In genomic region chr10:133349577-133350011, GRCh38 we compare ENCODE assay signal across 17 cellular contexts. TPM values are rescaled to one million over a fixed set of nuclear protein-coding genes. Genes with fewer than 3 reads are reported as not detected.
DNase-seq lines count a peak whose midpoint lies in the region; ATAC-seq and TF ChIP-seq lines count a peak whose summit lies in the region.
"Had no signal": no experiment of that assay in that cellular context is flagged by ENCODE, and none has a peak within 500 bp of the region (broad histone marks: within the 10 kb centered on the region; RNA-seq: fewer than 3 reads in every experiment).

No MANE protein-coding gene starts in this region.

- H3K27me3 ChIP-seq in left ventricle myocardium inferior (ENCODE audit: low read depth), result peaks cover 55% of the 10 kb centered on the region
- no peaks in the 10 kb centered on the region for H3K27me3 ChIP-seq in neuronal stem cell (ENCODE audit: control insufficient read depth in 3 of 3, insufficient read depth in 3 of 3, low read depth in 1 of 3, low read length in 3 of 3)
- H3K27me3 ChIP-seq in Peyer's patch, result no peaks in the 10 kb centered on the region

- TF ChIP-seq POLR2A in Peyer's patch (IDR thresholded peaks at IDR 0.05), result no peak

- ATAC-seq in left cardiac atrium, result no peak
- ATAC-seq: A549, SK-N-SH treated with all-trans-retinoic acid at 6 μM for 48 hours had no signal

- H3K4me3 ChIP-seq in left ventricle myocardium inferior, result no peak overlapping the region
- H3K4me3 ChIP-seq in neuronal stem cell (ENCODE audit: low read length in 2 of 2), result peak overlapping the region in 1 of 2 donors; percentile 66
- peak overlapping the region in 2 of 4 donors; percentile 14 to 57 for H3K4me3 ChIP-seq in Peyer's patch
- H3K4me3 ChIP-seq: A549, PC-9 had no signal

- H3K18ac ChIP-seq in neuronal stem cell (ENCODE audit: low read length), result peak overlapping the region; percentile 74

- intact Hi-C loops in left ventricle myocardium inferior (cut with micrococcal nuclease) (no loop called here), left cardiac atrium (cut with DNase I) (no loop called here)

- no peak for TF ChIP-seq CTCF in left ventricle myocardium inferior (IDR thresholded peaks at IDR 0.05; ENCODE audit: borderline replicate concordance)
- no peak for TF ChIP-seq CTCF in Peyer's patch (IDR thresholded peaks at IDR 0.05)

- DNase-seq in left ventricle myocardium inferior (peak; percentile 12), left cardiac atrium (no peak), neuronal stem cell (ENCODE audit: low spot score) (no peak), Peyer's patch (no peak)
- DNase-seq: COR-L47, DMS53, H9, Karpas-422, MM.1S, NCI-H1105, NCI-H1694 treated with DMSO at 0.1 percent for 48 hours, NCI-H446, PC-9, SHP77 had no signal

- H3K9ac ChIP-seq in neuronal stem cell (ENCODE audit: low read depth, low read length, poor library complexity), result peak overlapping the region; percentile 70

- peaks cover 10% of the 10 kb centered on the region for H3K79me1 ChIP-seq in neuronal stem cell (ENCODE audit: low read depth, low read length)

- H3K23ac ChIP-seq in neuronal stem cell (ENCODE audit: low read depth, low read length, poor library complexity), result peak overlapping the region; percentile 90

- no peak overlapping the region for H3K4me2 ChIP-seq in neuronal stem cell (ENCODE audit: insufficient read depth, low read length, poor library complexity, severe bottlenecking)
- H3K4me2 ChIP-seq: A549, PC-9 had no signal

- H3K4me1 ChIP-seq in left ventricle myocardium inferior (no peaks in the 10 kb centered on the region), neuronal stem cell (ENCODE audit: control insufficient read depth in 2 of 2, insufficient read depth in 1 of 2, low read depth in 1 of 2, low read length in 2 of 2) (peaks cover 0 to 7% of the 10 kb centered on the region in 2 donors), Peyer's patch (peaks cover 0 to 16% (median 0%) of the 10 kb centered on the region in 4 donors)

- WGBS in neuronal stem cell (ENCODE audit: extremely low coverage in 2 of 2, insufficient read length in 2 of 2, insufficient replicate concordance in 1 of 2), 2 donors, result no CpG with 5 or more reads among the region's 9 CpGs

- H2BK15ac ChIP-seq in neuronal stem cell (ENCODE audit: low read length), result peak overlapping the region; percentile 37

- H2BK12ac ChIP-seq in neuronal stem cell (ENCODE audit: low read length), result peak overlapping the region; percentile 7

- peak overlapping the region; percentile 53 for H4K91ac ChIP-seq in neuronal stem cell (ENCODE audit: low read depth, low read length, poor library complexity)

- no peak overlapping the region for H2BK120ac ChIP-seq in neuronal stem cell (ENCODE audit: low read depth, low read length)

- no peaks in the 10 kb centered on the region for H3K36me3 ChIP-seq in left ventricle myocardium inferior
- no peaks in the 10 kb centered on the region for H3K36me3 ChIP-seq in neuronal stem cell (replicated peaks in 1 of 2; ENCODE audit: control insufficient read depth in 2 of 2, insufficient read depth in 2 of 2, low read length in 2 of 2)
- H3K36me3 ChIP-seq in Peyer's patch, result peaks cover 0 to 17% (median 0%) of the 10 kb centered on the region in 3 donors

- H2BK5ac ChIP-seq in neuronal stem cell (ENCODE audit: low read length), result peak overlapping the region; percentile 35

- H3K9me3 ChIP-seq in left ventricle myocardium inferior (replicated peaks), result no peaks in the 10 kb centered on the region
- peaks cover 5 to 10% of the 10 kb centered on the region in 2 donors for H3K9me3 ChIP-seq in neuronal stem cell (replicated peaks in 1 of 2; ENCODE audit: control insufficient read depth in 2 of 2, insufficient read depth in 1 of 2, low read depth in 1 of 2, low read length in 2 of 2)
- H3K9me3 ChIP-seq in Peyer's patch, result no peaks in the 10 kb centered on the region
- H3K9me3 ChIP-seq: A549 had no signal

- H4K8ac ChIP-seq in neuronal stem cell (ENCODE audit: low read depth, low read length), result peak overlapping the region; percentile 82

- peak overlapping the region; percentile 99 for H3K14ac ChIP-seq in neuronal stem cell (ENCODE audit: low read length)

- H2AK5ac ChIP-seq in neuronal stem cell (ENCODE audit: low read depth, low read length), result peak overlapping the region; percentile 84

- H3K27ac ChIP-seq in left ventricle myocardium inferior (replicated peaks), result no peak overlapping the region
- no peak overlapping the region for H3K27ac ChIP-seq in neuronal stem cell (replicated peaks; ENCODE audit: low read length)
- peak overlapping the region in 1 of 4 donors; percentile 28 for H3K27ac ChIP-seq in Peyer's patch
- H3K27ac ChIP-seq: A549, PC-9 had no signal

- H3K4ac ChIP-seq in neuronal stem cell (ENCODE audit: low read length), result peak overlapping the region; percentile 37

- H2AFZ ChIP-seq in neuronal stem cell (ENCODE audit: low read length), result no peak overlapping the region
- H2AFZ ChIP-seq: PC-9 had no signal

RNA-seq across cellular contexts. Expression of gene PRAP1, which starts 2.4 kb away (rescaled TPM):
- total RNA-seq in left ventricle myocardium inferior (not detected), left cardiac atrium (not detected), Peyer's patch (1,000 to 10,000 TPM in 3 of 4 donors, 10 to 100 TPM in 1; 52.8 to 2,204 (median 1,384) TPM)
- polyA plus RNA-seq in neuronal stem cell (2013, experiment 1 of 2), result 0.52 TPM
- polyA plus RNA-seq in neuronal stem cell (2013, experiment 2 of 2), result 0.43 TPM
- total RNA-seq: PC-9 had no signal
- polyA plus RNA-seq: CD14-positive monocyte had no signal

RNA-seq across cellular contexts. Expression of gene FUOM, which starts 8.2 kb away (rescaled TPM):
- total RNA-seq in left ventricle myocardium inferior, result 5.1 TPM
- 10 to 100 TPM; 16.2 to 19.8 TPM for total RNA-seq in left cardiac atrium
- polyA plus RNA-seq in neuronal stem cell (2013, experiment 1 of 2), result 16.2 TPM
- polyA plus RNA-seq in neuronal stem cell (2013, experiment 2 of 2), result 16.5 TPM
- total RNA-seq in Peyer's patch, result 100 to 1,000 TPM in 3 of 4 donors, 10 to 100 TPM in 1; 88.3 to 214 (median 163) TPM

RNA-seq across cellular contexts. Expression of gene CALY, which starts 12.9 kb away (rescaled TPM):
- not detected for total RNA-seq in left ventricle myocardium inferior
- total RNA-seq in left cardiac atrium, result not detected
- 9.4 TPM for polyA plus RNA-seq in neuronal stem cell (2013, experiment 1 of 2)
- polyA plus RNA-seq in neuronal stem cell (2013, experiment 2 of 2), result 11.0 TPM
- 1 to 10 TPM in 2 of 4 donors, under 1 TPM in 1, not detected in 1; 0.88 to 1.6 (median 1.5) TPM for total RNA-seq in Peyer's patch
- total RNA-seq: PC-9 had no signal
- polyA plus RNA-seq: CD14-positive monocyte had no signal

RNA-seq across cellular contexts. Expression of gene ECHS1, which starts 23.6 kb away (rescaled TPM):
- total RNA-seq in left ventricle myocardium inferior (212 TPM), left cardiac atrium (100 to 1,000 TPM; 106 to 135 TPM), Peyer's patch (100 to 1,000 TPM in 3 of 4 donors, 10 to 100 TPM in 1; 87.5 to 211 (median 172) TPM)
- 61.5 TPM for polyA plus RNA-seq in neuronal stem cell (2013, experiment 1 of 2)
- 63.2 TPM for polyA plus RNA-seq in neuronal stem cell (2013, experiment 2 of 2)

RNA-seq across cellular contexts. Expression of gene PAOX, which starts 29.5 kb away (rescaled TPM):
- 2.9 TPM for total RNA-seq in left ventricle myocardium inferior
- total RNA-seq in left cardiac atrium, result 1 to 10 TPM; 2.9 TPM
- 6.1 TPM for polyA plus RNA-seq in neuronal stem cell (2013, experiment 1 of 2)
- polyA plus RNA-seq in neuronal stem cell (2013, experiment 2 of 2), result 5.9 TPM
- total RNA-seq in Peyer's patch, result 10 to 100 TPM; 19.8 to 53.7 (median 36.9) TPM

Comparison
In these comparisons a context has a peak if more than half of its experiments do, and no peak if none do; other contexts are left out.
1. RNA of gene PRAP1, which starts 2.4 kb away (total RNA-seq): 52.8 to 2,204 TPM in Peyer's patch; not detected in left ventricle myocardium inferior (single experiment) and not detected in left cardiac atrium; every median in the first group is over 10 times any median in the second.
2. RNA of gene FUOM, which starts 8.2 kb away (total RNA-seq): 88.3 to 214 TPM in Peyer's patch; 16.2 to 19.8 TPM in left cardiac atrium and 5.1 TPM in left ventricle myocardium inferior (single experiment); every median in the first group is over 4 times any median in the second.